ENCODE assay signal across 1 cellular context in the genomic region with DNA sequence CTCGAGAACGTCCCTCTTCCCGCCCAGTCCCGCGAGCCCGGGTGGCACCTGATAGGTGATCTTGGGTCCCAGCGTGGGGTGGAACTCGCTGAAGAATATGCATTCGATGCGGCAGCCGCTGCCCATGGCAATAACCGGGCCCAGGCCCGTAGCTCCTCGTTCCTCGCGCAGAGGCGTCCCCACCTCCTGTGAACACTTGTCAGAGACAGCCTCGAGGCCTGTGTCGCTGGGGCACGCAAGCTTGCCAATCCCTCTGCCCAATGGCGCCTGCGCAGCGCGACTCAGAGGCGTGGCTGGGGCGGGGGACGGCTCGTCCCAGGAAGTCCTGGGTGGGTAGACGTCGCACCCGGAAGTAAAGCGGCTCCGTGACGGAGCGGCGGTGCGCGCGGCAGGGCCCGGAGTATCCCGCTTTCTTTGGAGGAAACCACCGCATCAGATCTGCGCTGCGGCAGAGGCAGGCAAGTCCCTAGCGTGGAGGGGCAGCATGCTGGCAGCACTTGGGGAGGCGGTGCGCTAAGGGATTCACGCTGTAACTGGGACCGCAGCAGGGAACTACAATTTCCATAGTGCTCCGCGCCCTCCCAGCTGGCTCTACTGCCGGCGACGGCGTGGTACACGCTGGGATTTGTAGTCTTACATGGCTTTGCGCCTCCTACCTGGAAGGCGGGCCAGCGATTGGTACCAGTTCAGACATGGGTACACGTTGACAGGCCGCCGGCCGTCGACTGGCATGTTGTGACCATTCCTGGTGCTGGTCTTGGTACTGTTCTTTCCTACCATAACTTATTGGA.
TF ChIP-seq lines count a peak whose summit lies in the region.

A gene with protein sequence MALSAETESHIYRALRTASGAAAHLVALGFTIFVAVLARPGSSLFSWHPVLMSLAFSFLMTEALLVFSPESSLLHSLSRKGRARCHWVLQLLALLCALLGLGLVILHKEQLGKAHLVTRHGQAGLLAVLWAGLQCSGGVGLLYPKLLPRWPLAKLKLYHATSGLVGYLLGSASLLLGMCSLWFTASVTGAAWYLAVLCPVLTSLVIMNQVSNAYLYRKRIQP (plus strand): TSS at position 336 of the 791 bp plus-strand sequence. CDS start 572 bp downstream, outside the sequence.
A gene (minus strand): TSS at position 249 of the 791 bp plus-strand sequence. CDS start 123 bp downstream, at position 126.

TF ChIP-seq in IMR-90, 13 proteins besides CTCF, POLR2A, EP300 and RAD21:
- TF ChIP-seq, protein P1, sequence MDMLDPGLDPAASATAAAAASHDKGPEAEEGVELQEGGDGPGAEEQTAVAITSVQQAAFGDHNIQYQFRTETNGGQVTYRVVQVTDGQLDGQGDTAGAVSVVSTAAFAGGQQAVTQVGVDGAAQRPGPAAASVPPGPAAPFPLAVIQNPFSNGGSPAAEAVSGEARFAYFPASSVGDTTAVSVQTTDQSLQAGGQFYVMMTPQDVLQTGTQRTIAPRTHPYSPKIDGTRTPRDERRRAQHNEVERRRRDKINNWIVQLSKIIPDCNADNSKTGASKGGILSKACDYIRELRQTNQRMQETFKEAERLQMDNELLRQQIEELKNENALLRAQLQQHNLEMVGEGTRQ (IDR thresholded peaks at IDR 0.05; ENCODE audit: low read depth, low read length) = peak; percentile 14; the same call in 1 of the 2 replicates
- 0 out of 2 replicates have a peak, but pooled peaks have one; percentile 4 for TF ChIP-seq RFX5 (IDR thresholded peaks at IDR 0.05; ENCODE audit: low read depth, low read length)
- TF ChIP-seq SMC3 (IDR thresholded peaks at IDR 0.05; ENCODE audit: low read depth, low read length) = no peak
- TF ChIP-seq MXI1 (IDR thresholded peaks at IDR 0.05; ENCODE audit: borderline replicate concordance, low read depth, low read length) = peak; percentile 26
- TF ChIP-seq, protein P2, sequence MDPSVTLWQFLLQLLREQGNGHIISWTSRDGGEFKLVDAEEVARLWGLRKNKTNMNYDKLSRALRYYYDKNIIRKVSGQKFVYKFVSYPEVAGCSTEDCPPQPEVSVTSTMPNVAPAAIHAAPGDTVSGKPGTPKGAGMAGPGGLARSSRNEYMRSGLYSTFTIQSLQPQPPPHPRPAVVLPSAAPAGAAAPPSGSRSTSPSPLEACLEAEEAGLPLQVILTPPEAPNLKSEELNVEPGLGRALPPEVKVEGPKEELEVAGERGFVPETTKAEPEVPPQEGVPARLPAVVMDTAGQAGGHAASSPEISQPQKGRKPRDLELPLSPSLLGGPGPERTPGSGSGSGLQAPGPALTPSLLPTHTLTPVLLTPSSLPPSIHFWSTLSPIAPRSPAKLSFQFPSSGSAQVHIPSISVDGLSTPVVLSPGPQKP (IDR thresholded peaks at IDR 0.05; ENCODE audit: borderline replicate concordance, low read depth, low read length) = no peak
- no peak for TF ChIP-seq BHLHE40 (IDR thresholded peaks at IDR 0.05; ENCODE audit: low read depth, low read length)
- TF ChIP-seq MAZ (IDR thresholded peaks at IDR 0.05; ENCODE audit: borderline replicate concordance, low read depth, low read length) = peak; percentile 53; the same call in 1 of the 2 replicates
- no peak for TF ChIP-seq MAFK (IDR thresholded peaks at IDR 0.05; ENCODE audit: low read depth, low read length)
